8 cellular contexts compared by ENCODE assay signal in the genomic region with DNA sequence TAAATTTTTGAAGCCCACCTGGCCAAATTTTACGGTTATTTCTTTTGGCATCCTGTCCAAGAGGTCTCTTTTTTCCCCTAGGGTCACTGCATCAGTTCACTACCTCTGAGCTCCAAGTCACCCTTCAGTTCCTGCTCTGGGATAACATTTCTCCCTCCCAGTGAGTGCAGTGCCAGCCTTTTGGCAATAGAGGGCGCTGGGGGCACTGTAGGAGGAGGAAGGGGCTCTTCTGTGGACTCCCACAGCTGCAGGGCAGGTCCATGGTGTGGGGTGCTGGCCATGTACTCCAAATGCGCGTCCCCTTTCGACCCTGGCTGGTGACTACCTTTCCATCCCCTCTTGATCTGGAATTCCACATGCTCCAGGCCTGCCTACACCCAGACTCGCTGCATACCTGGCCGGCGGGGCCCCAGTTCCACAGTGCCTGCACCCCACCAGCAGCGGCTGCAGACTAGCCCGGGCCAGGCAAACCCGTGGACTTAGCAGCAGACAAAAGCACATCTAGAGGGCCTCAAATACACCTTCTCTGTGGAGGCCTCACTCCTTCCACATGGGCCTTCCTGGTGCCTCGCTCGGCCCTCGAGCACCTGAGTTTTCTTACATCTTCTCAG. TPM values are rescaled to one million over a fixed set of nuclear protein-coding genes. Genes with fewer than 3 reads are reported as not detected.
DNase-seq lines count a peak whose midpoint lies in the region; ATAC-seq and TF ChIP-seq lines count a peak whose summit lies in the region.

No MANE protein-coding gene starts in this region.

- no peaks in the 10 kb centered on the region for H3K9me3 ChIP-seq in BE2C

- ATAC-seq in GM18873 (IDR thresholded peaks at IDR 0.05; ENCODE audit: low FRiP score, unreplicated experiment) (no peak), GM18519 (IDR thresholded peaks at IDR 0.05; ENCODE audit: low FRiP score, unreplicated experiment) (no peak)

- TF ChIP-seq CTCF in BE2C (IDR thresholded peaks at IDR 0.05; ENCODE audit: low read depth, low read length) = peak; percentile 85
- peak; percentile 60 for TF ChIP-seq CTCF in GM10266 (IDR thresholded peaks at IDR 0.05; ENCODE audit: control insufficient read depth, insufficient read depth, low read depth, missing control alignments)
- TF ChIP-seq CTCF in astrocyte of the spinal cord (IDR thresholded peaks at IDR 0.05; ENCODE audit: low read depth, low read length) = peak; percentile 80

- in situ Hi-C loops in astrocyte of the spinal cord (cut with HindIII; ENCODE audit: low sequenced_read_pairs) = no loop called here

- no peak overlapping the region for H3K4me3 ChIP-seq in BE2C (ENCODE audit: low read depth, low read length)
- no peak overlapping the region for H3K4me3 ChIP-seq in astrocyte of the spinal cord (ENCODE audit: low read depth, low read length)

- H3K4me1 ChIP-seq in BE2C = no peaks in the 10 kb centered on the region

- no peaks in the 10 kb centered on the region for H3K27me3 ChIP-seq in BE2C

- H3K36me3 ChIP-seq in BE2C = no peaks in the 10 kb centered on the region

- peak; percentile 62 for DNase-seq in BE2C
- DNase-seq in GM10266 (ENCODE audit: extremely low spot score) = peak; percentile 61
- DNase-seq in NOMO-1 (lab: John Stamatoyannopoulos, UW; ENCODE audit: unreplicated experiment in 2 of 2) = peak; percentile 19 to 21
- no peak for DNase-seq in astrocyte of the spinal cord (ENCODE audit: low read depth, low spot score)
- DNase-seq in medulla oblongata (ENCODE audit: extremely low spot score) = peak; percentile 53
- no peak for DNase-seq in activated gamma-delta T cell (lab: John Stamatoyannopoulos, UW)

RNA-seq across cellular contexts. Expression of gene NINJ1, which starts 20.3 kb away (rescaled TPM):
- polyA plus RNA-seq in BE2C (2012; ENCODE audit: insufficient read depth, insufficient read length, low read depth) = 104 TPM

RNA-seq across cellular contexts. Expression of gene WNK2, which starts 29.5 kb away (rescaled TPM):
- polyA plus RNA-seq in BE2C (2012; ENCODE audit: insufficient read depth, insufficient read length, low read depth) = 7.2 TPM

RNA-seq across cellular contexts. Expression of gene CARD19, which starts 58.4 kb away (rescaled TPM):
- polyA plus RNA-seq in BE2C (2012; ENCODE audit: insufficient read depth, insufficient read length, low read depth) = 90.7 TPM

Comparison
In these comparisons a context has a peak if more than half of its experiments do, and no peak if none do; other contexts are left out.
1. DNase-seq: peak in BE2C (single experiment), GM10266 (single experiment), NOMO-1 (2 of 2) and medulla oblongata (single experiment); none in astrocyte of the spinal cord (single experiment) and activated gamma-delta T cell (single experiment).
2. Peak in every context shown above with its lines, with median percentiles within 50 percentile points of each other: CTCF ChIP-seq.